Comparison of ENCODE assay signal across 6 cellular contexts in genomic region chr16:18394363-18394762, GRCh38. TPM values are rescaled to one million over a fixed set of nuclear protein-coding genes. Genes with fewer than 3 reads are reported as not detected.
"Had no signal": no experiment of that assay in that cellular context is flagged by ENCODE, and none has a peak within 500 bp of the region (broad histone marks: within the 10 kb centered on the region; RNA-seq: fewer than 3 reads in every experiment).

No MANE protein-coding gene starts in this region.

RNA-seq across cellular contexts. Expression of gene NPIPA8, which starts 57.8 kb away (rescaled TPM):
- total RNA-seq: LHCN-M2, NCI-H460, PC-9, Right ventricle myocardium superior, RPMI7951, SJSA1 had no signal
